ENCODE assay signal across 8 cellular contexts in genomic region chr3:194686816-194687637, GRCh38. TPM values are rescaled to one million over a fixed set of nuclear protein-coding genes. Genes with fewer than 3 reads are reported as not detected.
DNase-seq lines count a peak whose midpoint lies in the region; ATAC-seq and TF ChIP-seq lines count a peak whose summit lies in the region.

No MANE protein-coding gene starts in this region.

- ATAC-seq in CD8-positive, alpha-beta T cell: no peak
- ATAC-seq in HG02588 (IDR thresholded peaks at IDR 0.05; ENCODE audit: unreplicated experiment): peak; percentile 2
- ATAC-seq in mucosa of descending colon: peak; percentile 13
- no peak for ATAC-seq in GM19395 (IDR thresholded peaks at IDR 0.05; ENCODE audit: unreplicated experiment)

- peak in 1 of 2 donors; percentile 7 for TF ChIP-seq EP300 in tibial nerve (IDR thresholded peaks at IDR 0.05)

- intact Hi-C loops in CD8-positive, alpha-beta T cell (cut with DNase I, micrococcal nuclease): loop anchor here in 1 of 2 experiments (5.0 kb wide), 1 partner anchor 755 kb away; the partner anchor contains the start of gene ACAP2
- intact Hi-C loops in mucosa of descending colon (cut with DNase I, micrococcal nuclease): loop anchor here (5.0 to 10.0 kb wide), 2 partner anchors 570 to 578 kb away; no protein-coding TSS in a partner anchor

- H3K4me1 ChIP-seq in CD8-positive, alpha-beta T cell (ENCODE audit: insufficient read depth, low read length): peaks cover 48% of the 10 kb centered on the region
- H3K4me1 ChIP-seq in mucosa of descending colon (ENCODE audit: low read depth) (peaks cover 19% of the 10 kb centered on the region), tibial nerve (peaks cover 0 to 74% (median 26%) of the 10 kb centered on the region in 4 donors)

- no peaks in the 10 kb centered on the region for H3K9me3 ChIP-seq in CD8-positive, alpha-beta T cell (ENCODE audit: low read length)
- H3K9me3 ChIP-seq in mucosa of descending colon: no peaks in the 10 kb centered on the region
- no peaks in the 10 kb centered on the region for H3K9me3 ChIP-seq in tibial nerve

- H3K27ac ChIP-seq in CD8-positive, alpha-beta T cell (ENCODE audit: low read depth, low read length): no peak overlapping the region
- H3K27ac ChIP-seq in tibial nerve: peak overlapping the region in 2 of 4 donors; percentile 74 to 85

- no peaks in the 10 kb centered on the region for H3K27me3 ChIP-seq in CD8-positive, alpha-beta T cell (ENCODE audit: insufficient read depth, low read length)
- H3K27me3 ChIP-seq in tibial nerve: peaks cover 0 to 20% of the 10 kb centered on the region in 2 donors

- POLR2A ChIA-PET in CD8-positive, alpha-beta T cell (lab: Charles Lee): interaction anchor here (0.5 to 4.5 kb wide), 7 partner anchors 15 to 584 kb away, joined by 3 to 41 read pairs (median 3); partner anchors contain the start of genes LSG1 and XXYLT1

- peak overlapping the region; percentile 92 for H3K4me3 Mint-ChIP-seq in CD8-positive, alpha-beta T cell

- DNase-seq in CD8-positive, alpha-beta T cell: peak in 5 of 7 experiments; percentile 15 to 59 (median 27)
- peak; percentile 16 for DNase-seq in activated CD4-positive, alpha-beta T cell treated with anti-CD3 and anti-CD28 coated beads, Interleukin-2, amount 50 U/mL, for 1 hour
- DNase-seq in epithelial cell of esophagus (ENCODE audit: low read depth) (peak; percentile 48), mucosa of descending colon (peak; percentile 42 to 75 (median 70)), tibial nerve (ENCODE audit: low spot score in 2 of 2) (peak in 1 of 2 donors; percentile 16), NCI-H2196 (lab: John Stamatoyannopoulos, UW; ENCODE audit: unreplicated experiment) (no peak)

- no peak for TF ChIP-seq CTCF in CD8-positive, alpha-beta T cell (IDR thresholded peaks at IDR 0.05)
- TF ChIP-seq CTCF in epithelial cell of esophagus (IDR thresholded peaks at IDR 0.05; ENCODE audit: insufficient read depth, low read depth, low read length, missing control alignments): no peak
- no peak for TF ChIP-seq CTCF in mucosa of descending colon (IDR thresholded peaks at IDR 0.05)
- no peak for TF ChIP-seq CTCF in tibial nerve (IDR thresholded peaks at IDR 0.05)

- CTCF ChIA-PET in CD8-positive, alpha-beta T cell (lab: Charles Lee): interaction anchor here (0.7 to 5.0 kb wide), 19 partner anchors 10 to 584 kb away, joined by 3 to 44 read pairs (median 3); partner anchors contain the start of genes LSG1 and XXYLT1

- H3K4me3 ChIP-seq in CD8-positive, alpha-beta T cell (ENCODE audit: low read depth, low read length): peak overlapping the region; percentile 65
- H3K4me3 ChIP-seq in epithelial cell of esophagus (ENCODE audit: low read length) (peak overlapping the region; percentile 61), mucosa of descending colon (peak overlapping the region; percentile 54), tibial nerve (peak overlapping the region; percentile 59 to 91 (median 61))

- H3K36me3 ChIP-seq in CD8-positive, alpha-beta T cell (ENCODE audit: insufficient read depth, low read length): no peaks in the 10 kb centered on the region
- H3K36me3 ChIP-seq in mucosa of descending colon (ENCODE audit: low read depth): no peaks in the 10 kb centered on the region
- no peaks in the 10 kb centered on the region for H3K36me3 ChIP-seq in tibial nerve

- peak overlapping the region; percentile 86 for H3K27ac Mint-ChIP-seq in CD8-positive, alpha-beta T cell

- H3K4me1 Mint-ChIP-seq in CD8-positive, alpha-beta T cell (ENCODE audit: low read depth): peaks cover 50% of the 10 kb centered on the region

- TF ChIP-seq POLR2A in tibial nerve (IDR thresholded peaks at IDR 0.05): no peak

- 3 to 9% methylated on average over 16 to 67 of the region's 86 CpGs for WGBS in tibial nerve, 2 donors

- peaks cover 2% of the 10 kb centered on the region for H3K36me3 Mint-ChIP-seq in CD8-positive, alpha-beta T cell

- peaks cover 12% of the 10 kb centered on the region for H3K27me3 Mint-ChIP-seq in CD8-positive, alpha-beta T cell (ENCODE audit: low read depth)

- no peaks in the 10 kb centered on the region for H3K9me3 Mint-ChIP-seq in CD8-positive, alpha-beta T cell

RNA-seq across cellular contexts. Expression of gene FAM43A, which starts 1.3 kb away (rescaled TPM):
- total RNA-seq in CD8-positive, alpha-beta T cell: 10 to 100 TPM; 12.7 to 13.0 TPM
- total RNA-seq in mucosa of descending colon (10 to 100 TPM; 12.7 to 87.8 (median 22.4) TPM), tibial nerve (10 to 100 TPM; 19.8 to 47.7 (median 35.8) TPM)

RNA-seq across cellular contexts. Expression of gene LSG1, which starts 15.0 kb away (rescaled TPM):
- 10 to 100 TPM; 63.8 to 69.6 TPM for total RNA-seq in CD8-positive, alpha-beta T cell
- total RNA-seq in mucosa of descending colon (10 to 100 TPM; 34.0 to 35.6 (median 35.5) TPM), tibial nerve (10 to 100 TPM; 24.9 to 64.5 (median 39.3) TPM)

RNA-seq across cellular contexts. Expression of gene TMEM44, which starts 53.8 kb away (rescaled TPM):
- 1 to 10 TPM; 1.0 to 2.4 TPM for total RNA-seq in CD8-positive, alpha-beta T cell
- total RNA-seq in mucosa of descending colon: 10 to 100 TPM; 30.9 to 59.3 (median 34.1) TPM
- total RNA-seq in tibial nerve: 10 to 100 TPM; 14.9 to 17.4 (median 16.5) TPM

Comparison
In these comparisons a context has a peak if more than half of its experiments do, and no peak if none do; other contexts are left out.
1. ATAC-seq: peak in HG02588 (single experiment) and mucosa of descending colon (single experiment); none in CD8-positive, alpha-beta T cell (single experiment) and GM19395 (single experiment).
2. RNA of gene TMEM44, which starts 53.8 kb away (total RNA-seq): 30.9 to 59.3 TPM in mucosa of descending colon and 14.9 to 17.4 TPM in tibial nerve; 1.0 to 2.4 TPM in CD8-positive, alpha-beta T cell; every median in the first group is over 4 times any median in the second.
3. Peak in every context shown above with its lines, with median percentiles within 50 percentile points of each other: H3K4me3 ChIP-seq.